In genomic region chr3:55226696-55227095, GRCh38 we compare ENCODE assay signal across 29 cellular contexts.
"Had no signal": no experiment of that assay in that cellular context is flagged by ENCODE, and none has a peak within 500 bp of the region (broad histone marks: within the 10 kb centered on the region; RNA-seq: fewer than 3 reads in every experiment).

No MANE protein-coding gene starts in this region.

- DNase-seq: activated CD4-positive, alpha-beta T cell treated with anti-CD3 and anti-CD28 coated beads for 36 hours; activated CD4-positive, alpha-beta T cell treated with anti-CD3 and anti-CD28 coated beads, Interleukin-2, amount 10 ng/mL, durations not matched to agents 7 days and 5 days; activated CD4-positive, alpha-beta T cell treated with anti-CD3 and anti-CD28 coated beads, Interleukin-2, amount 50 U/mL, for 48 hours; activated CD4-positive, CD25-positive, alpha-beta regulatory T cell; activated CD4-positive, CD25-positive, alpha-beta regulatory T cell treated with anti-CD3 and anti-CD28 coated beads, Interleukin-2, amount 50 U/mL, for 72 hours; activated CD8-positive, alpha-beta memory T cell treated with anti-CD3 and anti-CD28 coated beads for 24 hours; activated CD8-positive, alpha-beta T cell treated with anti-CD3 and anti-CD28 coated beads for 36 hours; activated effector memory CD4-positive, alpha-beta T cell treated with anti-CD3 and anti-CD28 coated beads, Interleukin-2, amount 50 U/mL, for 16 hours; activated naive CD4-positive, alpha-beta T cell treated with anti-CD3 and anti-CD28 coated beads for 36 hours; activated naive CD8-positive, alpha-beta T cell treated with anti-CD3 and anti-CD28 coated beads for 36 hours; activated naive CD8-positive, alpha-beta T cell treated with anti-CD3 and anti-CD28 coated beads, Interleukin-2, amount 50 U/mL, for 24 hours; activated T-cell treated with anti-CD3 and anti-CD28 coated beads, Interleukin-2, amount 50 U/mL, for 4 hours; adrenal gland; amygdala; aorta; body of pancreas; caudate nucleus; cortex of kidney; dermis blood vessel endothelial cell; effector CD4-positive, alpha-beta T cell; effector memory CD8-positive, alpha-beta T cell; esophagus squamous epithelium; heart left ventricle; T-helper 2 cell had no signal

- H3K36me3 Mint-ChIP-seq: activated naive CD4-positive, alpha-beta T cell treated with anti-CD3 and anti-CD28 coated beads, Interleukin-2, amount 50 U/mL, for 24 hours; activated naive CD8-positive, alpha-beta T cell treated with anti-CD3 and anti-CD28 coated beads for 36 hours had no signal

- H3K4me1 ChIP-seq: adrenal gland, body of pancreas, esophagus squamous epithelium, heart left ventricle had no signal

- H3K27ac Mint-ChIP-seq: activated CD4-positive, alpha-beta T cell treated with anti-CD3 and anti-CD28 coated beads for 36 hours; activated CD4-positive, alpha-beta T cell treated with anti-CD3 and anti-CD28 coated beads, Interleukin-2, amount 10 ng/mL, durations not matched to agents 7 days and 5 days; activated CD8-positive, alpha-beta T cell treated with anti-CD3 and anti-CD28 coated beads for 36 hours; activated naive CD4-positive, alpha-beta T cell treated with anti-CD3 and anti-CD28 coated beads for 36 hours; activated naive CD4-positive, alpha-beta T cell treated with anti-CD3 and anti-CD28 coated beads, Interleukin-2, amount 50 U/mL, for 24 hours; activated naive CD8-positive, alpha-beta T cell treated with anti-CD3 and anti-CD28 coated beads for 36 hours; activated naive CD8-positive, alpha-beta T cell treated with anti-CD3 and anti-CD28 coated beads, Interleukin-2, amount 50 U/mL, for 24 hours; activated T-helper 17 cell treated with anti-CD3 and anti-CD28 coated beads, Interleukin-2, amount 50 U/mL, for 72 hours; effector memory CD8-positive, alpha-beta T cell had no signal

- H3K4me1 Mint-ChIP-seq: activated CD4-positive, alpha-beta T cell treated with anti-CD3 and anti-CD28 coated beads for 36 hours; activated CD4-positive, alpha-beta T cell treated with anti-CD3 and anti-CD28 coated beads, Interleukin-2, amount 10 ng/mL, durations not matched to agents 7 days and 5 days; activated naive CD4-positive, alpha-beta T cell treated with anti-CD3 and anti-CD28 coated beads, Interleukin-2, amount 50 U/mL, for 24 hours; activated naive CD8-positive, alpha-beta T cell treated with anti-CD3 and anti-CD28 coated beads for 36 hours; activated naive CD8-positive, alpha-beta T cell treated with anti-CD3 and anti-CD28 coated beads, Interleukin-2, amount 50 U/mL, for 24 hours; activated T-helper 17 cell treated with anti-CD3 and anti-CD28 coated beads, Interleukin-2, amount 50 U/mL, for 72 hours had no signal

- H3K27me3 ChIP-seq: adrenal gland, body of pancreas, esophagus squamous epithelium, heart left ventricle had no signal

- ATAC-seq: activated CD4-positive, alpha-beta T cell treated with anti-CD3 and anti-CD28 coated beads for 36 hours; activated CD8-positive, alpha-beta T cell treated with anti-CD3 and anti-CD28 coated beads for 36 hours; activated naive CD8-positive, alpha-beta T cell treated with anti-CD3 and anti-CD28 coated beads, Interleukin-2, amount 50 U/mL, for 24 hours; activated T-cell treated with anti-CD3 and anti-CD28 coated beads, Interleukin-2, amount 50 U/mL, for 4 hours; activated T-helper 17 cell treated with anti-CD3 and anti-CD28 coated beads, Interleukin-2, amount 50 U/mL, for 72 hours; body of pancreas; effector memory CD8-positive, alpha-beta T cell; heart left ventricle had no signal

- FAIRE-seq: colon, endothelial cell of umbilical vein had no signal

- H3K36me3 ChIP-seq: adrenal gland, esophagus squamous epithelium, heart left ventricle had no signal

- H3K9me3 ChIP-seq: adrenal gland, body of pancreas, esophagus squamous epithelium, heart left ventricle had no signal

- H3K9me3 Mint-ChIP-seq: activated naive CD4-positive, alpha-beta T cell treated with anti-CD3 and anti-CD28 coated beads for 36 hours had no signal

- H3K4me3 Mint-ChIP-seq: activated CD4-positive, alpha-beta T cell treated with anti-CD3 and anti-CD28 coated beads for 36 hours; activated CD4-positive, alpha-beta T cell treated with anti-CD3 and anti-CD28 coated beads, Interleukin-2, amount 10 ng/mL, durations not matched to agents 7 days and 5 days; activated CD8-positive, alpha-beta T cell treated with anti-CD3 and anti-CD28 coated beads for 36 hours; activated naive CD4-positive, alpha-beta T cell treated with anti-CD3 and anti-CD28 coated beads for 36 hours; activated naive CD4-positive, alpha-beta T cell treated with anti-CD3 and anti-CD28 coated beads, Interleukin-2, amount 50 U/mL, for 24 hours; activated naive CD8-positive, alpha-beta T cell treated with anti-CD3 and anti-CD28 coated beads for 36 hours; activated naive CD8-positive, alpha-beta T cell treated with anti-CD3 and anti-CD28 coated beads, Interleukin-2, amount 50 U/mL, for 24 hours; activated T-cell treated with anti-CD3 and anti-CD28 coated beads, Interleukin-2, amount 50 U/mL, for 4 hours; activated T-helper 17 cell treated with anti-CD3 and anti-CD28 coated beads, Interleukin-2, amount 50 U/mL, for 72 hours; effector memory CD8-positive, alpha-beta T cell had no signal

- H3K27ac ChIP-seq: adrenal gland, body of pancreas, epithelial cell of prostate, esophagus squamous epithelium, heart left ventricle had no signal

- H3K4me3 ChIP-seq: adrenal gland, body of pancreas, esophagus squamous epithelium, heart left ventricle had no signal

- H3K27me3 Mint-ChIP-seq: activated CD4-positive, alpha-beta T cell treated with anti-CD3 and anti-CD28 coated beads for 36 hours; activated CD4-positive, alpha-beta T cell treated with anti-CD3 and anti-CD28 coated beads, Interleukin-2, amount 10 ng/mL, durations not matched to agents 7 days and 5 days; activated T-helper 17 cell treated with anti-CD3 and anti-CD28 coated beads, Interleukin-2, amount 50 U/mL, for 72 hours; effector memory CD8-positive, alpha-beta T cell had no signal
